24 cellular contexts compared by ENCODE assay signal in the genomic region with DNA sequence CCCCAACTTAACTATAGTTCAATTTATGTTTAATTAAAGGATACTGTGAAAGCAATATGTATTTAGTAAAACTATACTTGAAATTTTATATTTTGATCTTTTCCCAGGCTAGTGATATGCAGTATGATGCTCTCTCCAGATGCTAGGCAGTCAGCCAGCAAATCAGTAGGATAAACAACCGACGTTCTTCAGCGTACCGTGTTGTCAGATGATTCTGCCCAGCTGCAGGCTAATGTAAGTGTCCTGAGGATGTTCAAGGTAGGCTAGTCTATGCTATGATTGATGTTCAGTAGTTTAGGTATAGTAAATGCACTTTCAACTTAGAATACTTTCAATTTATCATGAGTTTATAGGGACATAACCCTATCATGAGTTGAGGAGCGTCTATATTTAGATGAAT.
A peak's percentile ranks its signal among the peaks of the same experiment; 100 is the strongest.
DNase-seq lines count a peak whose midpoint lies in the region; ATAC-seq lines count a peak whose summit lies in the region.
"Had no signal": no experiment of that assay in that cellular context is flagged by ENCODE, and none has a peak within 500 bp of the region (broad histone marks: within the 10 kb centered on the region; RNA-seq: fewer than 3 reads in every experiment).

No MANE protein-coding gene starts in this region.

- H3K27me3 Mint-ChIP-seq in activated naive CD4-positive, alpha-beta T cell treated with anti-CD3 and anti-CD28 coated beads for 36 hours (ENCODE audit: low read depth), result no peaks in the 10 kb centered on the region
- H3K27me3 Mint-ChIP-seq: CD4-positive, alpha-beta memory T cell had no signal

- H3K9me3 Mint-ChIP-seq in activated naive CD4-positive, alpha-beta T cell treated with anti-CD3 and anti-CD28 coated beads for 36 hours, result peaks cover 1% of the 10 kb centered on the region

- no peaks in the 10 kb centered on the region for H3K36me3 Mint-ChIP-seq in activated naive CD4-positive, alpha-beta T cell treated with anti-CD3 and anti-CD28 coated beads for 36 hours (ENCODE audit: low read depth)
- H3K36me3 Mint-ChIP-seq: CD4-positive, alpha-beta memory T cell had no signal

- H3K4me3 Mint-ChIP-seq in activated naive CD4-positive, alpha-beta T cell treated with anti-CD3 and anti-CD28 coated beads for 36 hours, result no peak overlapping the region
- H3K4me3 Mint-ChIP-seq: CD4-positive, alpha-beta memory T cell had no signal

- intact Hi-C loops in left colon (cut with DNase I, micrococcal nuclease), result no loop called here
- intact Hi-C loops in activated naive CD4-positive, alpha-beta T cell treated with anti-CD3 and anti-CD28 coated beads for 36 hours (cut with micrococcal nuclease), result no loop called here

- DNase-seq in SHP77 (lab: John Stamatoyannopoulos, UW), result peak; percentile 11 to 27
- no peak for DNase-seq in SHP77 treated with DMSO at 0.1 percent for 48 hours (lab: John Stamatoyannopoulos, UW)
- DNase-seq in NCI-H1105 treated with DMSO at 0.1 percent for 48 hours (lab: John Stamatoyannopoulos, UW), result peak; percentile 32
- DNase-seq in NCI-H748 treated with DMSO at 0.1 percent for 48 hours (lab: John Stamatoyannopoulos, UW), result peak; percentile 14
- DNase-seq in left kidney (ENCODE audit: low read depth, low spot score), result peak; percentile 5
- no peak for DNase-seq in left colon
- DNase-seq in activated naive CD4-positive, alpha-beta T cell treated with anti-CD3 and anti-CD28 coated beads for 36 hours, result no peak
- DNase-seq: AML-193; C1 segment of cervical spinal cord; Caco-2; CD4-positive, alpha-beta memory T cell; DMS 273 treated with DMSO at 0.1 percent for 48 hours; DMS79; EL; GDM1; HCEC 1CT; Karpas-422; NCI-H510A; NCI-H774; PC-9; SIG-M5; T-helper 2 cell had no signal

- H3K27ac Mint-ChIP-seq in activated naive CD4-positive, alpha-beta T cell treated with anti-CD3 and anti-CD28 coated beads for 36 hours, result no peak overlapping the region
- H3K27ac Mint-ChIP-seq: CD4-positive, alpha-beta memory T cell had no signal

- ATAC-seq in left colon (no peak), GM19467 (IDR thresholded peaks at IDR 0.05; ENCODE audit: unreplicated experiment) (no peak)
- ATAC-seq: GM12878 had no signal

- CTCF ChIA-PET in activated naive CD4-positive, alpha-beta T cell treated with anti-CD3 and anti-CD28 coated beads for 36 hours (lab: Charles Lee), result no interaction called here

- no peaks in the 10 kb centered on the region for H3K4me1 Mint-ChIP-seq in activated naive CD4-positive, alpha-beta T cell treated with anti-CD3 and anti-CD28 coated beads for 36 hours (ENCODE audit: low read depth)
- H3K4me1 Mint-ChIP-seq: CD4-positive, alpha-beta memory T cell had no signal

Comparison
In these comparisons a context has a peak if more than half of its experiments do, and no peak if none do; other contexts are left out.
1. DNase-seq: peak in SHP77 (2 of 2), NCI-H1105 treated with DMSO at 0.1 percent for 48 hours (single experiment), NCI-H748 treated with DMSO at 0.1 percent for 48 hours (single experiment) and left kidney (single experiment); none in SHP77 treated with DMSO at 0.1 percent for 48 hours (single experiment), left colon (0 of 2) and activated naive CD4-positive, alpha-beta T cell treated with anti-CD3 and anti-CD28 coated beads for 36 hours (single experiment).